In genomic region chr2:64987001-64987962, GRCh38 we compare ENCODE assay signal across 8 cellular contexts. TPM values are rescaled to one million over a fixed set of nuclear protein-coding genes. Genes with fewer than 3 reads are reported as not detected.
A peak's percentile ranks its signal among the peaks of the same experiment; 100 is the strongest.
DNase-seq lines count a peak whose midpoint lies in the region; ATAC-seq and TF ChIP-seq lines count a peak whose summit lies in the region.

No MANE protein-coding gene starts in this region.

- H3K27ac ChIP-seq in upper lobe of right lung = no peak overlapping the region

- TF ChIP-seq CTCF in Calu3 (IDR thresholded peaks at IDR 0.05; ENCODE audit: unreplicated experiment) (no peak), HFF-Myc (IDR thresholded peaks at IDR 0.05; ENCODE audit: low read depth, low read length, missing control alignments) (no peak), glutamatergic neuron (IDR thresholded peaks at IDR 0.05; ENCODE audit: partially characterized antibody, unreplicated experiment) (no peak), upper lobe of right lung (IDR thresholded peaks at IDR 0.05) (no peak)

- H3K4me1 ChIP-seq in upper lobe of right lung = peaks cover 12% of the 10 kb centered on the region

- peak overlapping the region; percentile 66 for H3K4me3 ChIP-seq in HFF-Myc (replicated peaks; ENCODE audit: low read depth, low read length)
- H3K4me3 ChIP-seq in upper lobe of right lung = peak overlapping the region; percentile 85

- no peak for ATAC-seq in upper lobe of right lung

- H3K4me1 Mint-ChIP-seq in Calu3 (ENCODE audit: low read depth, unreplicated experiment) (peaks cover 34% of the 10 kb centered on the region), glutamatergic neuron (ENCODE audit: low read depth, unreplicated experiment) (peaks cover 8% of the 10 kb centered on the region)
- H3K4me1 Mint-ChIP-seq in T-helper 2 cell treated with Interferon-gamma antibody and Interleukin-4, amounts not matched to agents 5 μg/mL and 100 μg/mL, for 36 hours (ENCODE audit: low read depth) = peaks cover 65% of the 10 kb centered on the region

- no peak for DNase-seq in Calu3
- no peak for DNase-seq in HFF-Myc (ENCODE audit: extremely low read depth, low read depth)
- no peak for DNase-seq in T-helper 2 cell treated with Interferon-gamma antibody and Interleukin-4, amounts not matched to agents 5 μg/mL and 100 μg/mL, for 36 hours (ENCODE audit: low spot score)
- no peak for DNase-seq in glutamatergic neuron
- DNase-seq in upper lobe of right lung = no peak
- DNase-seq in NCI-H1694 (lab: John Stamatoyannopoulos, UW) = no peak
- DNase-seq in cerebellar cortex (ENCODE audit: low spot score) = no peak
- no peak for DNase-seq in 8988T

- H3K36me3 Mint-ChIP-seq in Calu3 (ENCODE audit: insufficient read depth, unreplicated experiment) (peaks cover 34% of the 10 kb centered on the region), glutamatergic neuron (ENCODE audit: unreplicated experiment) (no peaks in the 10 kb centered on the region)
- peaks cover 25% of the 10 kb centered on the region for H3K36me3 Mint-ChIP-seq in T-helper 2 cell treated with Interferon-gamma antibody and Interleukin-4, amounts not matched to agents 5 μg/mL and 100 μg/mL, for 36 hours (ENCODE audit: low read depth)

- no peaks in the 10 kb centered on the region for H3K9me3 Mint-ChIP-seq in Calu3 (ENCODE audit: low read depth, unreplicated experiment)
- H3K9me3 Mint-ChIP-seq in T-helper 2 cell treated with Interferon-gamma antibody and Interleukin-4, amounts not matched to agents 5 μg/mL and 100 μg/mL, for 36 hours = no peaks in the 10 kb centered on the region
- H3K9me3 Mint-ChIP-seq in glutamatergic neuron (ENCODE audit: unreplicated experiment) = peaks cover 10% of the 10 kb centered on the region

- no peaks in the 10 kb centered on the region for H3K36me3 ChIP-seq in upper lobe of right lung

- H3K4me3 Mint-ChIP-seq in Calu3 (ENCODE audit: low read depth, unreplicated experiment) = peak overlapping the region; percentile 96
- peak overlapping the region; percentile 82 for H3K4me3 Mint-ChIP-seq in T-helper 2 cell treated with Interferon-gamma antibody and Interleukin-4, amounts not matched to agents 5 μg/mL and 100 μg/mL, for 36 hours
- peak overlapping the region; percentile 81 for H3K4me3 Mint-ChIP-seq in glutamatergic neuron (ENCODE audit: unreplicated experiment)

- H3K27me3 Mint-ChIP-seq in Calu3 (ENCODE audit: unreplicated experiment) = peaks cover 21% of the 10 kb centered on the region
- no peaks in the 10 kb centered on the region for H3K27me3 Mint-ChIP-seq in T-helper 2 cell treated with Interferon-gamma antibody and Interleukin-4, amounts not matched to agents 5 μg/mL and 100 μg/mL, for 36 hours (ENCODE audit: low read depth)
- peaks cover 10% of the 10 kb centered on the region for H3K27me3 Mint-ChIP-seq in glutamatergic neuron (ENCODE audit: unreplicated experiment)

- intact Hi-C loops in Calu3 (cut with micrococcal nuclease; ENCODE audit: unreplicated experiment) = no loop called here
- intact Hi-C loops in upper lobe of right lung (cut with DNase I) = no loop called here

- no peaks in the 10 kb centered on the region for H3K9me3 ChIP-seq in upper lobe of right lung

- BruUV-seq in Calu3 (replicated peaks; lab: Mats Ljungman, UMichigan) = no TSS peak

- CTCF ChIA-PET in Calu3 (lab: Charles Lee) = no interaction called here

- H3K27ac Mint-ChIP-seq in Calu3 (ENCODE audit: unreplicated experiment) = peak overlapping the region; percentile 52
- H3K27ac Mint-ChIP-seq in T-helper 2 cell treated with Interferon-gamma antibody and Interleukin-4, amounts not matched to agents 5 μg/mL and 100 μg/mL, for 36 hours = peak overlapping the region; percentile 89
- peak overlapping the region; percentile 90 for H3K27ac Mint-ChIP-seq in glutamatergic neuron (ENCODE audit: unreplicated experiment)

- no peaks in the 10 kb centered on the region for H3K27me3 ChIP-seq in upper lobe of right lung

RNA-seq across cellular contexts. Expression of gene SLC1A4, which starts 1.9 kb away (rescaled TPM):
- 15.4 and 22.9 TPM in 2 replicates for total RNA-seq in Calu3 (2022)
- total RNA-seq in glutamatergic neuron (ENCODE audit: unreplicated experiment) = 27.9 TPM
- total RNA-seq in upper lobe of right lung = 12.2 TPM
